8 cellular contexts compared by ENCODE assay signal in the genomic region with DNA sequence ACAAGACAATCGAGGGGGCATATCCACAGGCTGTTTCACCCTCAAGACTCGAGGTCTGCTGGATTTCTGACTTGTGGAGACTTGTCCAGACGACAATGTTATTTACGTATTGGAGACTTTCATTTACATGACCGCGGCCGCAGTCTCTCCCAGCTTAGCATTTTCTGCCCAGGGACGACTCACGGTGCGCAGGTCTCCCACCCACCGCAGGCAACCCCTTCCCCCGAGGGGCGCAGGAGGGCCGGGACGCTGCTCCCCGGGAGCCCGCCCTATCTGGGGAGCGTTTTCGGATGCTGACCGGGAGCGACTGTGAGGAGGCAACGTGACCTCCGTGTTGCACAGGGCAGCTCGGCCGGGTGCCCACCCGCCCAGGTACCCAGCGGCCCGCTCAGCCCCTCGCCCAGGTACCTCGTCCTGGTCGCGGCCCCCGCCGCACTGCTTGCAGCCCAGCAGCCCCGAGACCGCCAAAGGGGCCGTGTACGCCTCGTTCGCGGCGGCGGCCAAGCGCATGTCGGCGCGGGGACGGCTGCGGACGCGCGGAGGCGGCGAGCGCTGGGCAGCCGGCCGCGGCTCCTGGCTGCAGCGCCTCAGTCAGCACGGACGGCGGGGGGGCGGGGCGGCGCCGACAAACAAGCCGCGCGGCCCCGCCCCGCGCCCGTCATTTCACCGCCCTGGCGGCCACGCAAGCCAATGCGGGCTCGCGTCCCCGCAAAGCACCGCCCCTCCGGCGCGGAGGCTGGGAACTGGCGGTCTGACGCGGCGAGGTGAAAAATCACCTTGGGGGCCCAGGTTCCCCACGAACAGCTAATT.
DNase-seq lines count a peak whose midpoint lies in the region; ATAC-seq, FAIRE-seq and TF ChIP-seq lines count a peak whose summit lies in the region.

No MANE protein-coding gene starts in this region.

- no peak for TF ChIP-seq CTCF in A673 (conservative IDR thresholded peaks at IDR 0.05; ENCODE audit: low read depth, low read length)
- peak; percentile 19 for TF ChIP-seq CTCF in kidney (IDR thresholded peaks at IDR 0.05; ENCODE audit: borderline replicate concordance, extremely low read depth, insufficient read depth)

- H3K4me1 ChIP-seq in A673 (ENCODE audit: insufficient read depth, low read length, poor library complexity, severe bottlenecking): no peaks in the 10 kb centered on the region
- peaks cover 0 to 5% of the 10 kb centered on the region in 2 donors for H3K4me1 ChIP-seq in kidney (ENCODE audit: control insufficient read depth in 1 of 2, insufficient read depth in 1 of 2, low read depth in 1 of 2, low read length in 2 of 2)

- H3K27me3 ChIP-seq in A673 (replicated peaks; ENCODE audit: insufficient read depth, low read depth, low read length, poor library complexity): no peaks in the 10 kb centered on the region

- intact Hi-C loops in A673 (cut with micrococcal nuclease; ENCODE audit: unreplicated experiment) (no loop called here), kidney (cut with DNase I) (no loop called here)

- DNase-seq in A673 (ENCODE audit: low spot score): peak; percentile 92
- peak; percentile 91 for DNase-seq in NCI-H345 (lab: John Stamatoyannopoulos, UW)
- peak; percentile 92 for DNase-seq in activated CD4-positive, CD25-positive, alpha-beta regulatory T cell treated with anti-CD3 and anti-CD28 coated beads, Interleukin-2, amount 50 U/mL, for 72 hours
- peak; percentile 91 for DNase-seq in cerebellar cortex (ENCODE audit: low spot score)
- DNase-seq in kidney: peak; percentile 98
- peak; percentile 74 to 90 (median 78) for DNase-seq in stimulated activated CD4-positive, alpha-beta T cell treated with anti-CD3 and anti-CD28 coated beads, Interleukin-12 subunit alpha, Interleukin-12 subunit beta, amount 100 ng/mL, for 48 hours (ENCODE audit: low read depth in 2 of 3, low spot score in 1 of 3)

- no peaks in the 10 kb centered on the region for H3K36me3 ChIP-seq in A673 (ENCODE audit: insufficient read depth, low read length, poor library complexity, severe bottlenecking)
- H3K36me3 ChIP-seq in kidney (ENCODE audit: control insufficient read depth in 1 of 2, insufficient read depth in 2 of 2, low read length in 2 of 2): no peaks in the 10 kb centered on the region

- no peak for FAIRE-seq in kidney (lab: Jason Lieb, UNC)

- no TSS peak for BruUV-seq in A673 (replicated peaks; lab: Mats Ljungman, UMichigan)

- H3K9ac ChIP-seq in kidney (ENCODE audit: low read length in 2 of 2): peak overlapping the region; percentile 98 to 99

- H3K4me3 ChIP-seq in A673 (ENCODE audit: low read depth, low read length, poor library complexity, severe bottlenecking) (peak overlapping the region; percentile 70), kidney (ENCODE audit: low read length in 2 of 2) (peak overlapping the region; percentile 94 to 96)

- ATAC-seq in GM18861 (IDR thresholded peaks at IDR 0.05; ENCODE audit: unreplicated experiment): peak; percentile 86
- peak; percentile 94 for ATAC-seq in HG03139 (IDR thresholded peaks at IDR 0.05; ENCODE audit: unreplicated experiment)

- H3K9me3 ChIP-seq in A673 (ENCODE audit: low read depth, low read length, poor library complexity, severe bottlenecking) (no peaks in the 10 kb centered on the region), kidney (ENCODE audit: control insufficient read depth in 1 of 2, low read length in 2 of 2) (no peaks in the 10 kb centered on the region)

- CTCF ChIA-PET in A673 (lab: Charles Lee): no interaction called here

- POLR2A ChIA-PET in A673 (lab: Charles Lee; ENCODE audit: low non-redundant PET): no interaction called here

- peak overlapping the region; percentile 60 for H3K27ac ChIP-seq in A673 (ENCODE audit: low read depth, low read length, poor library complexity, severe bottlenecking)
- H3K27ac ChIP-seq in kidney (ENCODE audit: low read depth in 2 of 2, low read length in 2 of 2): peak overlapping the region; percentile 90 to 97

Comparison
In these comparisons a context has a peak if more than half of its experiments do, and no peak if none do; other contexts are left out.
1. Peak in every context shown above with its lines: DNase-seq, ATAC-seq, H3K4me3 ChIP-seq and H3K27ac ChIP-seq.